Comparison of ENCODE assay signal across 8 cellular contexts in the genomic region with DNA sequence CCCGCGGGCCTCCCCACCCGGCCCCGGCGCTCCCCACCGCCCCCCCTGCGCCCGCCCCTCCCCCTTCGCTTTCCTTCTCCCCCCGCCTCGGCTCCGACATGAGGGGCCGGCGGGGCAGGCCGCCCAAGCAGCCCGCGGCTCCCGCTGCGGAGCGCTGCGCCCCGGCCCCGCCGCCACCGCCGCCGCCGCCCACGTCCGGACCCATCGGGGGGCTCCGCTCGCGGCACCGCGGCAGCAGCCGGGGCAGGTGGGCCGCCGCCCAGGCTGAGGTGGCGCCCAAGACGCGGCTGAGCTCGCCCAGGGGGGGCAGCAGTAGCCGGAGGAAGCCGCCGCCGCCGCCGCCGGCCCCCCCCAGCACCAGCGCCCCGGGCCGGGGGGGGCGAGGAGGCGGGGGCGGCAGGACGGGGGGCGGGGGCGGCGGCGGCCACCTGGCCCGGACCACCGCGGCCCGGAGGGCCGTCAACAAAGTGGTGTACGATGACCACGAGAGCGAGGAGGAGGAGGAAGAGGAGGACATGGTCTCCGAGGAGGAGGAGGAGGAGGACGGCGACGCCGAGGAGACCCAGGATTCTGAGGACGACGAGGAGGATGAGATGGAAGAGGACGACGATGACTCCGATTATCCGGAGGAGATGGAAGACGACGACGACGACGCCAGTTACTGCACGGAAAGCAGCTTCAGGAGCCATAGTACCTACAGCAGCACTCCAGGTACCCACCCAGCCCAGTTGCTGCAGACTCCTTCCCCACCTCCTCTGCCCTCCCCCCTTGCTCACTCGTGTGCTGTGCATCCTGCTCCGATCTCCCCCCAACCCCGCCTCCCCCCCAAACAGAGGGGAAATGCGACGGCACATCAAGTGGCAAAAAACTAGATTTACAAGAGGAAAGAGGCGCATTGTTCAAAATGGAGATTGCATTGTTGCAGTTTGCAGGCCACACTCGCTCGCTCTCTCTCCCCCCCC. TPM values are rescaled to one million over a fixed set of nuclear protein-coding genes. Genes with fewer than 3 reads are reported as not detected.
DNase-seq lines count a peak whose midpoint lies in the region; ATAC-seq and TF ChIP-seq lines count a peak whose summit lies in the region.
"Not testable (repeated sequence)": the region's sequence is repeated elsewhere in the genome, so short reads cannot be mapped to it uniquely, and the experiment has no call there.

No MANE protein-coding gene starts in this region.

- H3K36me3 Mint-ChIP-seq in endodermal cell (ENCODE audit: low read depth), result peaks cover 11% of the 10 kb centered on the region
- not testable (repeated sequence) for H3K36me3 Mint-ChIP-seq in memory B cell

- BruUV-seq in PC-3 (replicated peaks; lab: Mats Ljungman, UMichigan), result not testable (repeated sequence)

- WGBS in endodermal cell (ENCODE audit: insufficient coverage in 1 of 2, insufficient read length in 1 of 2), 2 experiments, result 0% methylated on average over 21 to 66 of the region's 94 CpGs

- CTCF ChIA-PET in PC-3 (lab: Charles Lee), result interaction anchor here (0.6 to 1.5 kb wide), 3 partner anchors 12 to 26 kb away, joined by 3 to 10 read pairs (median 3); no protein-coding TSS in a partner anchor

- H3K4me1 ChIP-seq in PC-3 (ENCODE audit: insufficient read depth, low read length), result peaks cover 29% of the 10 kb centered on the region
- not testable (repeated sequence) for H3K4me1 ChIP-seq in endodermal cell (ENCODE audit: control insufficient read depth, insufficient read depth, low read length)

- H3K9me3 ChIP-seq in PC-3 (ENCODE audit: low read length); endodermal cell (ENCODE audit: control insufficient read depth, low read length): not testable (repeated sequence)

- H4K20me1 ChIP-seq in PC-3 (ENCODE audit: low read length), result peaks cover 36% of the 10 kb centered on the region

- intact Hi-C loops in PC-3 (cut with micrococcal nuclease), result loop anchor here (2.0 kb wide), 1 partner anchor 17 kb away; no protein-coding TSS in a partner anchor

- not testable (repeated sequence) for H3K27me3 ChIP-seq in PC-3 (ENCODE audit: low read length); endodermal cell (ENCODE audit: control insufficient read depth, insufficient read depth, low read length, poor library complexity, severe bottlenecking)

- peaks cover 14% of the 10 kb centered on the region for H3K27me3 Mint-ChIP-seq in endodermal cell (ENCODE audit: insufficient read depth)
- H3K27me3 Mint-ChIP-seq in memory B cell, result not testable (repeated sequence)

- H3K4me1 Mint-ChIP-seq in endodermal cell (peaks cover 23% of the 10 kb centered on the region), memory B cell (peaks cover 28% of the 10 kb centered on the region)

- 0 out of 2 replicates have a peak overlapping the region, but pooled peaks have one; percentile 27 for H2AFZ ChIP-seq in PC-3 (ENCODE audit: low read length)

- ATAC-seq in GM19468 (IDR thresholded peaks at IDR 0.05; ENCODE audit: extremely low read depth, unreplicated experiment), result peak; percentile 1
- peak; percentile 27 for ATAC-seq in HG03520 (IDR thresholded peaks at IDR 0.05; ENCODE audit: unreplicated experiment)
- peak; percentile 47 for ATAC-seq in PC-3
- peak; percentile 60 for ATAC-seq in memory B cell (ENCODE audit: low read depth)

- H3K27ac ChIP-seq in C4-2B (peak overlapping the region; percentile 87), PC-3 (ENCODE audit: low read length) (peak overlapping the region; percentile 47), endodermal cell (ENCODE audit: low read depth, low read length) (peak overlapping the region; percentile 73)

- peaks cover 50% of the 10 kb centered on the region for H3K79me2 ChIP-seq in PC-3 (ENCODE audit: low read length)

- H3K9me3 Mint-ChIP-seq in endodermal cell, memory B cell: not testable (repeated sequence)

- peak overlapping the region; percentile 90 for H3K4me3 ChIP-seq in PC-3 (ENCODE audit: low read length)
- peak overlapping the region; percentile 96 for H3K4me3 ChIP-seq in endodermal cell (ENCODE audit: low read length)

- peak overlapping the region; percentile 97 for H3K4me3 Mint-ChIP-seq in endodermal cell
- peak overlapping the region; percentile 97 for H3K4me3 Mint-ChIP-seq in memory B cell

- not testable (repeated sequence) for H3F3A ChIP-seq in PC-3 (ENCODE audit: low read length, unreplicated experiment)

- H3K4me2 ChIP-seq in PC-3 (ENCODE audit: low read length), result peak overlapping the region; percentile 88

- DNase-seq in PC-3, result peak; percentile 47
- DNase-seq in activated T-cell treated with anti-CD3 and anti-CD28 coated beads for 4 hours, result peak; percentile 33
- DNase-seq in endodermal cell, result peak; percentile 88
- peak; percentile 46 to 74 for DNase-seq in memory B cell (ENCODE audit: low spot score in 2 of 2)
- peak in 2 of 3 donors; percentile 18 to 30 for DNase-seq in stimulated activated CD4-positive, alpha-beta T cell treated with anti-CD3 and anti-CD28 coated beads, TNF-alpha, amount 100 ng/mL, for 1 hour (ENCODE audit: low read depth in 3 of 3, low spot score in 1 of 3)

- H3K9ac ChIP-seq in PC-3 (ENCODE audit: low read length), result peak overlapping the region; percentile 93
- peak overlapping the region; percentile 87 for H3K9ac ChIP-seq in endodermal cell (ENCODE audit: extremely low read depth, low read length, poor library complexity, severe bottlenecking)

- H3K27ac Mint-ChIP-seq in endodermal cell, result peak overlapping the region; percentile 98
- peak overlapping the region; percentile 97 for H3K27ac Mint-ChIP-seq in memory B cell

- H3K9me2 ChIP-seq in PC-3 (replicated peaks; ENCODE audit: low read length), result not testable (repeated sequence)

- POLR2A ChIA-PET in PC-3 (lab: Charles Lee; ENCODE audit: unreplicated experiment), result not testable (repeated sequence)

- H3K36me3 ChIP-seq in PC-3 (ENCODE audit: low read depth, low read length); endodermal cell (ENCODE audit: control insufficient read depth, insufficient read depth, low read length): not testable (repeated sequence)

- TF ChIP-seq CTCF in C4-2B (conservative IDR thresholded peaks at IDR 0.05); PC-3 (conservative IDR thresholded peaks at IDR 0.05; ENCODE audit: low read depth, low read length); endodermal cell (conservative IDR thresholded peaks at IDR 0.05): not testable (repeated sequence)

RNA-seq across cellular contexts. Expression of gene BPTF, which starts 0.6 kb away (rescaled TPM):
- total RNA-seq in PC-3 (2014; rRNA removed) (53.8 and 61.8 TPM in 2 replicates), endodermal cell (100 to 1,000 TPM; 184 to 198 TPM)
- polyA plus RNA-seq in endodermal cell (2013, experiment 1 of 2), result 121 TPM
- 130 TPM for polyA plus RNA-seq in endodermal cell (2013, experiment 2 of 2)

Comparison
In these comparisons a context has a peak if more than half of its experiments do, and no peak if none do; other contexts are left out.
1. Peak in every context shown above with its lines: DNase-seq, ATAC-seq, H3K4me3 ChIP-seq and H3K27ac ChIP-seq.
2. ATAC-seq: peak in every context shown above with its lines; median percentile 60 in memory B cell; 47 in PC-3; 27 in HG03520; 1 in GM19468.
3. DNase-seq: peak in every context shown above with its lines; median percentile 88 in endodermal cell; 60 in memory B cell; 47 in PC-3; 33 in activated T-cell treated with anti-CD3 and anti-CD28 coated beads for 4 hours; 24 in stimulated activated CD4-positive, alpha-beta T cell treated with anti-CD3 and anti-CD28 coated beads, TNF-alpha, amount 100 ng/mL, for 1 hour.